Comparison of ENCODE assay signal across 16 cellular contexts in the genomic region with DNA sequence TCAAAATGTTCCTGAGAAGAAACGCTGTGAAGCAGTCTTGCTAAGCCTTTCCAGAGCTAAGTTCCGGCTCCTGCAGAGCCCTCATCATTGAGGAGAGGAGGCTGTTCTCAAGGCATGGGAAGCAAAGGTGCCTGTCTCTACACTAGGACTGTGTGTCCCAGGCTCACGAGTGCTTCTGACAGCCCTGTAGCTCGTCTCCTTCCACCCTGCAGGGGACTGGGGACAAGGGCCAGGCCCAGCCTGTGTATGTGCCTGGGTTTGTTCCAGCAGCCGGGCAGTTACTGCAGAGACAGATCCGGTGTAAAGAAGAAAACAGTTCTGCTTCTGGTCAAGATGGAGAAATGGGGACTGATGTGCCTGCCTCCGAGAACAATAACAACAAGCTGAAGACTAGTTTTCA.
DNase-seq lines count a peak whose midpoint lies in the region; ATAC-seq and TF ChIP-seq lines count a peak whose summit lies in the region.
"Had no signal": no experiment of that assay in that cellular context is flagged by ENCODE, and none has a peak within 500 bp of the region (broad histone marks: within the 10 kb centered on the region; RNA-seq: fewer than 3 reads in every experiment).

No MANE protein-coding gene starts in this region.

- intact Hi-C loops in left ventricle myocardium superior (cut with micrococcal nuclease) (no loop called here), left cardiac atrium (cut with DNase I) (loop anchor here in 1 of 2 donors (10.0 kb wide), 1 partner anchor 56 kb away; no protein-coding TSS in a partner anchor), left colon (cut with DNase I, micrococcal nuclease) (no loop called here)

- H3K4me3 ChIP-seq in foreskin fibroblast (ENCODE audit: low read depth in 1 of 2, low read length in 2 of 2), result no peak overlapping the region
- H3K4me3 ChIP-seq: BLaER1 treated with 17β-estradiol and CSF1 and Interleukin-3, amounts not matched to agents 10 nM and 100 nM; GM12878; GM23248 had no signal

- DNase-seq in left ventricle myocardium superior, result no peak
- DNase-seq in left cardiac atrium, result no peak
- no peak for DNase-seq in RWPE1 (ENCODE audit: low spot score)
- DNase-seq in cerebellum (ENCODE audit: low spot score), result peak; percentile 70
- DNase-seq in left colon, result no peak
- no peak for DNase-seq in foreskin fibroblast
- DNase-seq: Calu3; CD8-positive, alpha-beta T cell; DMS79 treated with DMSO at 0.1 percent for 48 hours; GM23248; H7; HFFc6 had no signal

- CTCF ChIA-PET in RWPE1 (lab: Yijun Ruan, JAX), result interaction anchor here (0.5 kb wide), 1 partner anchor 205 kb away, joined by 3 read pairs; no protein-coding TSS in a partner anchor

- POLR2A ChIA-PET in RWPE1 (lab: Yijun Ruan, JAX; ENCODE audit: low non-redundant PET), result no interaction called here

- peak; percentile 38 for ATAC-seq in left ventricle myocardium superior
- no peak for ATAC-seq in left cardiac atrium
- ATAC-seq in GM19455 (IDR thresholded peaks at IDR 0.05; ENCODE audit: unreplicated experiment), result no peak
- no peak for ATAC-seq in left colon
- ATAC-seq: CD8-positive, alpha-beta T cell; GM12878; HCT116 had no signal

- TF ChIP-seq CTCF in RWPE1 (conservative IDR thresholded peaks at IDR 0.05; ENCODE audit: low read depth), result no peak
- TF ChIP-seq CTCF in foreskin fibroblast (IDR thresholded peaks at IDR 0.05; ENCODE audit: low read depth, low read length), result no peak

- peak overlapping the region; percentile 99 for H3K27ac ChIP-seq in RWPE1
- H3K27ac ChIP-seq: BLaER1 treated with 17β-estradiol and CSF1 and Interleukin-3, amounts not matched to agents 10 nM and 100 nM; GM23248 had no signal
